1 cellular context compared by ENCODE assay signal in the genomic region with DNA sequence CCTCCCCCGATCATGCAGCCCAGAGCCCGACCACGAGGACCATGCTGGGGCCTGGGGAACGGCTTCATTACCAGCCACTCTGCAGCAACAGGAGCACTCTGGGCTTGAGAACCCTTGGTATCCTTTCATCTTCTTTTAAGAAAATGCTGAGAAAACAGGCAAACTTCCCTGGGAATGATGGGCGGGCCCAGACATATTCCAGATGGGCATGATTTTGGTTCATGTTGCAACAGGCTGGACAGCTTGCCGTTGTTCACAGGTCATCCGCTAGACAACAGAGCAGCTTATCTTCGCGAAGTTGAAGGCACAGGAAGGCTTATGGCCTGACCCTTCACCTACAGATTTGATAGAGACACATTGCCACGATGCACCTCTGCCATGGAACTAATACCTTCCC.
TF ChIP-seq lines count a peak whose summit lies in the region.

No MANE protein-coding gene starts in this region.

TF ChIP-seq in IMR-90, 13 proteins besides CTCF, POLR2A, EP300 and RAD21 (continued from another document):
- TF ChIP-seq BHLHE40 (IDR thresholded peaks at IDR 0.05; ENCODE audit: low read depth, low read length): no peak
- TF ChIP-seq RCOR1 (IDR thresholded peaks at IDR 0.05; ENCODE audit: insufficient replicate concordance, low read length): no peak
TF ChIP-seq in IMR-90: peak in this region for 0.
